Comparison of ENCODE assay signal across 13 cellular contexts in genomic region chr2:226660524-226660923, GRCh38.
DNase-seq lines count a peak whose midpoint lies in the region; ATAC-seq lines count a peak whose summit lies in the region.
"Had no signal": no experiment of that assay in that cellular context is flagged by ENCODE, and none has a peak within 500 bp of the region (broad histone marks: within the 10 kb centered on the region; RNA-seq: fewer than 3 reads in every experiment).

No MANE protein-coding gene starts in this region.

- no peak overlapping the region for H3K27ac Mint-ChIP-seq in stimulated activated naive CD8-positive, alpha-beta T cell treated with anti-CD3 and anti-CD28 coated beads, Interleukin-15, amount 100 ng/mL, for 72 hours
- H3K27ac Mint-ChIP-seq: activated CD4-positive, alpha-beta memory T cell treated with anti-CD3 and anti-CD28 coated beads, Interleukin-2, amount 10 ng/mL, durations not matched to agents 7 days and 5 days; B cell had no signal

- H3K36me3 ChIP-seq in mesodermal cell (ENCODE audit: control insufficient read depth, insufficient read depth, low read length): no peaks in the 10 kb centered on the region

- peak overlapping the region; percentile 24 for H3K27ac ChIP-seq in mesodermal cell (ENCODE audit: low read depth, low read length, severe bottlenecking)

- H3K4me3 Mint-ChIP-seq in stimulated activated naive CD8-positive, alpha-beta T cell treated with anti-CD3 and anti-CD28 coated beads, Interleukin-15, amount 100 ng/mL, for 72 hours: no peak overlapping the region
- H3K4me3 Mint-ChIP-seq: activated CD4-positive, alpha-beta memory T cell treated with anti-CD3 and anti-CD28 coated beads, Interleukin-2, amount 10 ng/mL, durations not matched to agents 7 days and 5 days; B cell had no signal

- no peak overlapping the region for H3K4me3 ChIP-seq in mesodermal cell (ENCODE audit: extremely low read depth, insufficient read depth, low read length, poor library complexity, severe bottlenecking)

- H3K9me3 ChIP-seq in mesodermal cell (ENCODE audit: control insufficient read depth, low read length): peaks cover 4% of the 10 kb centered on the region

- H3K27me3 Mint-ChIP-seq in stimulated activated naive CD8-positive, alpha-beta T cell treated with anti-CD3 and anti-CD28 coated beads, Interleukin-15, amount 100 ng/mL, for 72 hours: peaks cover 22% of the 10 kb centered on the region

- no peak for DNase-seq in stimulated activated naive CD8-positive, alpha-beta T cell treated with anti-CD3 and anti-CD28 coated beads, Interleukin-15, amount 100 ng/mL, for 72 hours
- DNase-seq in stimulated activated naive CD8-positive, alpha-beta T cell treated with anti-CD3 and anti-CD28 coated beads, Interleukin-15, Interleukin-2, amounts not matched to agents 100 U/mL and 50 U/mL, for 24 hours: no peak
- DNase-seq in dedifferentiated amniotic fluid mesenchymal stem cell (ENCODE audit: extremely low spot score) (peak; percentile 80), hypothalamus (lab: John Stamatoyannopoulos, UW) (no peak), NCI-H2107 (lab: John Stamatoyannopoulos, UW) (no peak), HT-29 (ENCODE audit: low spot score) (no peak), UCSD-AML1 (lab: John Stamatoyannopoulos, UW; ENCODE audit: unreplicated experiment) (no peak)
- DNase-seq: activated CD4-positive, alpha-beta memory T cell treated with anti-CD3 and anti-CD28 coated beads, Interleukin-2, amount 10 ng/mL, durations not matched to agents 7 days and 5 days; NCI-H446 treated with DMSO at 0.1 percent for 48 hours; nucleus accumbens; substantia nigra had no signal

- 67 to 100% methylated on average over 1 of the region's 1 CpG for WGBS in mesodermal cell (ENCODE audit: insufficient coverage in 2 of 2), 2 experiments

- peak; percentile 43 for ATAC-seq in stimulated activated naive CD8-positive, alpha-beta T cell treated with anti-CD3 and anti-CD28 coated beads, Interleukin-15, amount 100 ng/mL, for 72 hours
- ATAC-seq in stimulated activated naive CD8-positive, alpha-beta T cell treated with anti-CD3 and anti-CD28 coated beads, Interleukin-15, Interleukin-2, amounts not matched to agents 100 U/mL and 50 U/mL, for 24 hours: no peak

- no peaks in the 10 kb centered on the region for H3K4me1 Mint-ChIP-seq in stimulated activated naive CD8-positive, alpha-beta T cell treated with anti-CD3 and anti-CD28 coated beads, Interleukin-15, amount 100 ng/mL, for 72 hours
- H3K4me1 Mint-ChIP-seq: B cell had no signal

- no peaks in the 10 kb centered on the region for H3K9me3 Mint-ChIP-seq in stimulated activated naive CD8-positive, alpha-beta T cell treated with anti-CD3 and anti-CD28 coated beads, Interleukin-15, amount 100 ng/mL, for 72 hours
- H3K9me3 Mint-ChIP-seq: activated CD4-positive, alpha-beta memory T cell treated with anti-CD3 and anti-CD28 coated beads, Interleukin-2, amount 10 ng/mL, durations not matched to agents 7 days and 5 days had no signal

- H3K4me1 ChIP-seq in mesodermal cell (ENCODE audit: control insufficient read depth, insufficient read depth, low read length, poor library complexity, severe bottlenecking): peaks cover 10% of the 10 kb centered on the region
